Comparison of ENCODE assay signal across 1 cellular context in genomic region chr20:18428490-18429173, GRCh38.
A peak's percentile ranks its signal among the peaks of the same experiment; 100 is the strongest.
TF ChIP-seq lines count a peak whose summit lies in the region.

No MANE protein-coding gene starts in this region.

TF ChIP-seq in HEK293, 187 proteins besides CTCF, POLR2A, EP300 and RAD21 (continued from another document and continues in another):
- TF ChIP-seq PRDM2 (tag by site-specific recombination; IDR thresholded peaks at IDR 0.05; ENCODE audit: borderline replicate concordance) (no peak), ZNF660 (tag by site-specific recombination; IDR thresholded peaks at IDR 0.05) (no peak), ZNF274 (IDR thresholded peaks at IDR 0.05; ENCODE audit: low read length) (no peak), ZNF274 (tag by site-specific recombination; IDR thresholded peaks at IDR 0.05; ENCODE audit: borderline replicate concordance) (no peak), ZNF701 (tag by site-specific recombination; IDR thresholded peaks at IDR 0.05) (no peak), KLF16 (tag by site-specific recombination; IDR thresholded peaks at IDR 0.05) (no peak), ZNF18 (tag by site-specific recombination; IDR thresholded peaks at IDR 0.05) (peak; percentile 98), ZNF747 (tag by site-specific recombination; IDR thresholded peaks at IDR 0.05) (no peak), ZNF585B (tag by site-specific recombination; IDR thresholded peaks at IDR 0.05) (no peak), ZNF426 (tag by site-specific recombination; IDR thresholded peaks at IDR 0.05) (no peak; the same call in 1 of the 2 replicates), KLF8 (tag by site-specific recombination; IDR thresholded peaks at IDR 0.05) (peak; percentile 62), ZFP41 (tag by site-specific recombination; IDR thresholded peaks at IDR 0.05; ENCODE audit: borderline replicate concordance) (no peak), PATZ1 (tag by site-specific recombination; IDR thresholded peaks at IDR 0.05) (no peak), ZNF560 (tag by site-specific recombination; IDR thresholded peaks at IDR 0.05; ENCODE audit: borderline replicate concordance) (no peak), ZNF138 (tag by site-specific recombination; IDR thresholded peaks at IDR 0.05; ENCODE audit: borderline replicate concordance) (no peak), ZNF292 (tag by site-specific recombination; IDR thresholded peaks at IDR 0.05; ENCODE audit: borderline replicate concordance, low read depth) (no peak), ZNF558 (tag by site-specific recombination; IDR thresholded peaks at IDR 0.05) (no peak), ZNF76 (tag by site-specific recombination; IDR thresholded peaks at IDR 0.05; ENCODE audit: borderline replicate concordance, low read depth) (no peak), REPIN1 (tag by site-specific recombination; IDR thresholded peaks at IDR 0.05; ENCODE audit: low read depth) (no peak), ZNF707 (tag by site-specific recombination; IDR thresholded peaks at IDR 0.05) (no peak), SP7 (tag by site-specific recombination; IDR thresholded peaks at IDR 0.05) (peak; percentile 20; the same call in 1 of the 2 replicates), ZNF645 (tag by site-specific recombination; IDR thresholded peaks at IDR 0.05) (no peak), ZEB2 (tag by site-specific recombination; IDR thresholded peaks at IDR 0.05) (peak; percentile 60), HOXC10 (CRISPR knock-in tag; IDR thresholded peaks at IDR 0.05) (no peak), ZFP69B (tag by site-specific recombination; IDR thresholded peaks at IDR 0.05) (peak; percentile 66), ZNF169 (tag by site-specific recombination; IDR thresholded peaks at IDR 0.05) (no peak), ZNF776 (tag by site-specific recombination; IDR thresholded peaks at IDR 0.05; ENCODE audit: borderline replicate concordance) (no peak), ZBTB21 (tag by site-specific recombination; IDR thresholded peaks at IDR 0.05) (no peak), ZNF404 (tag by site-specific recombination; IDR thresholded peaks at IDR 0.05) (no peak), ZBTB6 (tag by site-specific recombination; IDR thresholded peaks at IDR 0.05) (no peak), ZNF112 (tag by site-specific recombination; IDR thresholded peaks at IDR 0.05) (no peak), TRIM28 (IDR thresholded peaks at IDR 0.05; ENCODE audit: borderline replicate concordance, low read length) (no peak), ELK4 (IDR thresholded peaks at IDR 0.05; ENCODE audit: borderline replicate concordance, low read depth, low read length) (no peak), ZNF830 (tag by site-specific recombination; IDR thresholded peaks at IDR 0.05; ENCODE audit: low read depth) (no peak), ZNF658 (tag by site-specific recombination; IDR thresholded peaks at IDR 0.05) (no peak), ZNF670 (tag by site-specific recombination; IDR thresholded peaks at IDR 0.05; ENCODE audit: low read depth) (no peak), OVOL3 (tag by site-specific recombination; IDR thresholded peaks at IDR 0.05) (peak; percentile 93), ZNF692 (tag by site-specific recombination; IDR thresholded peaks at IDR 0.05) (peak; percentile 92), ATF2 (tag by site-specific recombination; IDR thresholded peaks at IDR 0.05; ENCODE audit: low read depth) (no peak; the same call in 1 of the 2 replicates), GFI1B (tag by site-specific recombination; IDR thresholded peaks at IDR 0.05) (peak; percentile 85), ZNF518A (tag by site-specific recombination; conservative IDR thresholded peaks at IDR 0.05; ENCODE audit: low read depth) (peak; percentile 43; the same call in 1 of the 2 replicates)
